Comparison of ENCODE assay signal across 35 cellular contexts in genomic region chr10:52889611-52890010, GRCh38.
"Had no signal": no experiment of that assay in that cellular context is flagged by ENCODE, and none has a peak within 500 bp of the region (broad histone marks: within the 10 kb centered on the region; RNA-seq: fewer than 3 reads in every experiment).

No MANE protein-coding gene starts in this region.

- H3K27ac ChIP-seq: adrenal gland, body of pancreas, brain microvascular endothelial cell, breast epithelium, VCaP had no signal

- H3K36me3 ChIP-seq: adrenal gland, brain microvascular endothelial cell, breast epithelium had no signal

- H3K4me3 ChIP-seq: adrenal gland, body of pancreas, breast epithelium had no signal

- FAIRE-seq: astrocyte, TTC549 had no signal

- H3K4me3 Mint-ChIP-seq: activated B cell treated with CpG ODN at 0.5 μM for 24 hours; activated CD4-positive, alpha-beta memory T cell treated with anti-CD3 and anti-CD28 coated beads for 36 hours; activated CD4-positive, alpha-beta T cell treated with anti-CD3 and anti-CD28 coated beads, Interleukin-2, amount 10 ng/mL, durations not matched to agents 24 days and 14 days; activated CD8-positive, alpha-beta T cell treated with anti-CD3 and anti-CD28 coated beads for 36 hours; activated naive CD4-positive, alpha-beta T cell treated with anti-CD3 and anti-CD28 coated beads for 36 hours; activated naive CD8-positive, alpha-beta T cell treated with anti-CD3 and anti-CD28 coated beads for 36 hours; activated T-cell treated with anti-CD3 and anti-CD28 coated beads, Interleukin-2, amount 50 U/mL, for 4 hours; activated T-cell treated with anti-CD3 and anti-CD28 coated beads, Interleukin-2, amount 50 U/mL, for 72 hours; activated T-helper 1 cell treated with anti-CD3 and anti-CD28 coated beads, Interleukin-12 subunit alpha, Interleukin-12 subunit beta, Interleukin-2, Interleukin-4 antibody, amounts not matched to agents 30 ng/mL and 10 ng/mL and 1 ng/mL, durations not matched to agents 14 hours and 24 hours and 36 hours; activated T-helper 17 cell treated with anti-CD3 and anti-CD28 coated beads, Interleukin-2, amount 50 U/mL, for 72 hours; T-helper 1 cell treated with Interleukin-12 subunit alpha and Interleukin-12 subunit beta and Interleukin-4 antibody, amounts not matched to agents 30 μg/mL and 1 μg/mL, for 36 hours; T-helper 2 cell treated with Interferon-gamma antibody and Interleukin-4, amounts not matched to agents 5 μg/mL and 100 μg/mL, for 36 hours had no signal

- H3K27ac Mint-ChIP-seq: activated B cell treated with CpG ODN at 0.5 μM for 24 hours; activated CD4-positive, alpha-beta memory T cell treated with anti-CD3 and anti-CD28 coated beads for 36 hours; activated CD4-positive, alpha-beta T cell treated with anti-CD3 and anti-CD28 coated beads, Interleukin-2, amount 10 ng/mL, durations not matched to agents 24 days and 14 days; activated CD8-positive, alpha-beta T cell treated with anti-CD3 and anti-CD28 coated beads for 36 hours; activated naive CD4-positive, alpha-beta T cell treated with anti-CD3 and anti-CD28 coated beads for 36 hours; activated naive CD4-positive, alpha-beta T cell treated with anti-CD3 and anti-CD28 coated beads, Interleukin-2, amount 50 U/mL, for 72 hours; activated naive CD8-positive, alpha-beta T cell treated with anti-CD3 and anti-CD28 coated beads for 36 hours; activated T-cell treated with anti-CD3 and anti-CD28 coated beads, Interleukin-2, amount 50 U/mL, for 72 hours; activated T-helper 1 cell treated with anti-CD3 and anti-CD28 coated beads, Interleukin-12 subunit alpha, Interleukin-12 subunit beta, Interleukin-2, Interleukin-4 antibody, amounts not matched to agents 30 ng/mL and 10 ng/mL and 1 ng/mL, durations not matched to agents 14 hours and 24 hours and 36 hours; activated T-helper 17 cell treated with anti-CD3 and anti-CD28 coated beads, Interleukin-2, amount 50 U/mL, for 72 hours; T-helper 1 cell treated with Interleukin-12 subunit alpha and Interleukin-12 subunit beta and Interleukin-4 antibody, amounts not matched to agents 30 μg/mL and 1 μg/mL, for 36 hours; T-helper 2 cell treated with Interferon-gamma antibody and Interleukin-4, amounts not matched to agents 5 μg/mL and 100 μg/mL, for 36 hours had no signal

- H3K27me3 ChIP-seq: adrenal gland, body of pancreas, brain microvascular endothelial cell, breast epithelium had no signal

- H3K27me3 Mint-ChIP-seq: activated B cell treated with CpG ODN at 0.5 μM for 24 hours; activated CD4-positive, alpha-beta memory T cell treated with anti-CD3 and anti-CD28 coated beads for 36 hours; activated CD4-positive, alpha-beta T cell treated with anti-CD3 and anti-CD28 coated beads, Interleukin-2, amount 10 ng/mL, durations not matched to agents 24 days and 14 days; activated CD8-positive, alpha-beta T cell treated with anti-CD3 and anti-CD28 coated beads for 36 hours; activated naive CD8-positive, alpha-beta T cell treated with anti-CD3 and anti-CD28 coated beads for 36 hours; activated T-helper 17 cell treated with anti-CD3 and anti-CD28 coated beads, Interleukin-2, amount 50 U/mL, for 72 hours had no signal

- ATAC-seq: activated CD8-positive, alpha-beta T cell treated with anti-CD3 and anti-CD28 coated beads for 36 hours; activated naive CD4-positive, alpha-beta T cell treated with anti-CD3 and anti-CD28 coated beads, Interleukin-2, amount 50 U/mL, for 72 hours; activated T-cell treated with anti-CD3 and anti-CD28 coated beads, Interleukin-2, amount 50 U/mL, for 4 hours; activated T-cell treated with anti-CD3 and anti-CD28 coated beads, Interleukin-2, amount 50 U/mL, for 72 hours; activated T-helper 17 cell treated with anti-CD3 and anti-CD28 coated beads, Interleukin-2, amount 50 U/mL, for 72 hours; body of pancreas had no signal

- H3K4me1 Mint-ChIP-seq: activated B cell treated with CpG ODN at 0.5 μM for 24 hours; activated CD4-positive, alpha-beta T cell treated with anti-CD3 and anti-CD28 coated beads, Interleukin-2, amount 10 ng/mL, durations not matched to agents 24 days and 14 days; activated naive CD8-positive, alpha-beta T cell treated with anti-CD3 and anti-CD28 coated beads for 36 hours; activated T-helper 17 cell treated with anti-CD3 and anti-CD28 coated beads, Interleukin-2, amount 50 U/mL, for 72 hours had no signal

- H3K9me3 Mint-ChIP-seq: activated B cell treated with CpG ODN at 0.5 μM for 24 hours; activated CD4-positive, alpha-beta T cell treated with anti-CD3 and anti-CD28 coated beads, Interleukin-2, amount 10 ng/mL, durations not matched to agents 24 days and 14 days; activated CD8-positive, alpha-beta T cell treated with anti-CD3 and anti-CD28 coated beads for 36 hours; activated naive CD8-positive, alpha-beta T cell treated with anti-CD3 and anti-CD28 coated beads for 36 hours; activated T-helper 1 cell treated with anti-CD3 and anti-CD28 coated beads, Interleukin-12 subunit alpha, Interleukin-12 subunit beta, Interleukin-2, Interleukin-4 antibody, amounts not matched to agents 30 ng/mL and 10 ng/mL and 1 ng/mL, durations not matched to agents 14 hours and 24 hours and 36 hours; T-helper 1 cell treated with Interleukin-12 subunit alpha and Interleukin-12 subunit beta and Interleukin-4 antibody, amounts not matched to agents 30 μg/mL and 1 μg/mL, for 36 hours; T-helper 2 cell treated with Interferon-gamma antibody and Interleukin-4, amounts not matched to agents 5 μg/mL and 100 μg/mL, for 36 hours had no signal

- DNase-seq: activated B cell treated with CpG ODN at 0.5 μM for 24 hours; activated CD4-positive, alpha-beta memory T cell treated with anti-CD3 and anti-CD28 coated beads for 36 hours; activated CD4-positive, alpha-beta T cell treated with anti-CD3 and anti-CD28 coated beads for 4 hours; activated CD4-positive, alpha-beta T cell treated with anti-CD3 and anti-CD28 coated beads, Interleukin-2, amount 10 ng/mL, durations not matched to agents 24 days and 14 days; activated CD4-positive, alpha-beta T cell treated with anti-CD3 and anti-CD28 coated beads, Interleukin-2, amount 50 U/mL, for 1 hour; activated CD4-positive, alpha-beta T cell treated with anti-CD3 and anti-CD28 coated beads, Interleukin-2, amount 50 U/mL, for 4 hours; activated CD4-positive, CD25-positive, alpha-beta regulatory T cell treated with anti-CD3 and anti-CD28 coated beads, Interleukin-2, amount 50 U/mL, for 72 hours; activated CD8-positive, alpha-beta memory T cell treated with anti-CD3 and anti-CD28 coated beads, Interleukin-2, amount 50 U/mL, for 4 hours; activated CD8-positive, alpha-beta T cell treated with anti-CD3 and anti-CD28 coated beads for 36 hours; activated effector memory CD4-positive, alpha-beta T cell treated with anti-CD3 and anti-CD28 coated beads, Interleukin-2, amount 50 U/mL, for 16 hours; activated gamma-delta T cell treated with Interleukin-2 at 50 U/mL for 16 hours; activated naive CD4-positive, alpha-beta T cell; activated naive CD4-positive, alpha-beta T cell treated with anti-CD3 and anti-CD28 coated beads for 36 hours; activated naive CD4-positive, alpha-beta T cell treated with anti-CD3 and anti-CD28 coated beads, Interleukin-2, amount 50 U/mL, for 16 hours; activated naive CD8-positive, alpha-beta T cell treated with anti-CD3 and anti-CD28 coated beads for 36 hours; activated T-cell treated with anti-CD3 and anti-CD28 coated beads for 4 hours; activated T-cell treated with anti-CD3 and anti-CD28 coated beads, Interleukin-2, amount 50 U/mL, for 1 hour; activated T-cell treated with anti-CD3 and anti-CD28 coated beads, Interleukin-2, amount 50 U/mL, for 4 hours; activated T-cell treated with anti-CD3 and anti-CD28 coated beads, Interleukin-2, amount 50 U/mL, for 72 hours; adrenal gland; amniotic stem cell; body of pancreas; brain microvascular endothelial cell; central memory CD4-positive, alpha-beta T cell; T-helper 2 cell; T-helper 9 cell had no signal

- H3K4me1 ChIP-seq: adrenal gland, body of pancreas, breast epithelium had no signal

- H3K9me3 ChIP-seq: adrenal gland, body of pancreas, breast epithelium had no signal

- H3K36me3 Mint-ChIP-seq: activated CD4-positive, alpha-beta memory T cell treated with anti-CD3 and anti-CD28 coated beads for 36 hours; activated naive CD4-positive, alpha-beta T cell treated with anti-CD3 and anti-CD28 coated beads, Interleukin-2, amount 50 U/mL, for 72 hours; activated naive CD8-positive, alpha-beta T cell treated with anti-CD3 and anti-CD28 coated beads for 36 hours had no signal
